Comparison of ENCODE assay signal across 11 cellular contexts in genomic region chrX:130118396-130118795, GRCh38. TPM values are rescaled to one million over a fixed set of nuclear protein-coding genes. Genes with fewer than 3 reads are reported as not detected.
DNase-seq lines count a peak whose midpoint lies in the region; ATAC-seq and TF ChIP-seq lines count a peak whose summit lies in the region.
"Had no signal": no experiment of that assay in that cellular context is flagged by ENCODE, and none has a peak within 500 bp of the region (broad histone marks: within the 10 kb centered on the region; RNA-seq: fewer than 3 reads in every experiment).

No MANE protein-coding gene starts in this region.

- peaks cover 2% of the 10 kb centered on the region for H3K36me3 Mint-ChIP-seq in activated CD8-positive, alpha-beta memory T cell treated with anti-CD3 and anti-CD28 coated beads, Interleukin-2, amount 10 ng/mL, durations not matched to agents 7 days and 5 days

- CTCF ChIA-PET in activated CD8-positive, alpha-beta memory T cell treated with anti-CD3 and anti-CD28 coated beads, Interleukin-2, amount 10 ng/mL, durations not matched to agents 7 days and 5 days (lab: Charles Lee) = interaction anchor here (1.1 to 6.9 kb wide), 2 partner anchors 23 to 34 kb away, joined by 3 to 147 read pairs; no protein-coding TSS in a partner anchor

- H3K27ac ChIP-seq in SJCRH30 = no peak overlapping the region
- H3K27ac ChIP-seq: HL-60 had no signal

- H3K27me3 ChIP-seq in SJCRH30 = no peaks in the 10 kb centered on the region

- peak overlapping the region; percentile 85 for H3K27ac Mint-ChIP-seq in activated CD8-positive, alpha-beta memory T cell treated with anti-CD3 and anti-CD28 coated beads, Interleukin-2, amount 10 ng/mL, durations not matched to agents 7 days and 5 days

- H3K4me1 Mint-ChIP-seq in activated CD8-positive, alpha-beta memory T cell treated with anti-CD3 and anti-CD28 coated beads, Interleukin-2, amount 10 ng/mL, durations not matched to agents 7 days and 5 days = peaks cover 49% of the 10 kb centered on the region

- peak; percentile 13 for ATAC-seq in activated CD8-positive, alpha-beta memory T cell treated with anti-CD3 and anti-CD28 coated beads, Interleukin-2, amount 10 ng/mL, durations not matched to agents 7 days and 5 days
- ATAC-seq in stimulated activated naive CD8-positive, alpha-beta T cell treated with anti-CD3 and anti-CD28 coated beads, Interleukin-15, Interleukin-2, amounts not matched to agents 100 U/mL and 50 U/mL, for 24 hours = peak; percentile 10
- no peak for ATAC-seq in HG03378 (IDR thresholded peaks at IDR 0.05; ENCODE audit: unreplicated experiment)
- no peak for ATAC-seq in HG03469 (IDR thresholded peaks at IDR 0.05; ENCODE audit: unreplicated experiment)

- no peaks in the 10 kb centered on the region for H3K27me3 Mint-ChIP-seq in activated CD8-positive, alpha-beta memory T cell treated with anti-CD3 and anti-CD28 coated beads, Interleukin-2, amount 10 ng/mL, durations not matched to agents 7 days and 5 days

- DNase-seq in activated CD8-positive, alpha-beta memory T cell treated with anti-CD3 and anti-CD28 coated beads, Interleukin-2, amount 10 ng/mL, durations not matched to agents 7 days and 5 days = peak; percentile 58
- no peak for DNase-seq in activated CD8-positive, alpha-beta memory T cell treated with anti-CD3 and anti-CD28 coated beads for 24 hours
- DNase-seq in SJCRH30 = no peak
- DNase-seq in fibroblast of mammary gland (ENCODE audit: low read depth) = peak; percentile 80
- DNase-seq in stimulated activated naive CD8-positive, alpha-beta T cell treated with anti-CD3 and anti-CD28 coated beads, Interleukin-15, Interleukin-2, amounts not matched to agents 100 U/mL and 50 U/mL, for 24 hours = no peak
- DNase-seq in NCI-H1092 treated with DMSO at 0.1 percent for 48 hours (lab: John Stamatoyannopoulos, UW) = no peak
- DNase-seq: AML-193, hippocampal formation had no signal

- H3K4me3 ChIP-seq in SJCRH30 (peak overlapping the region; percentile 53), fibroblast of mammary gland (ENCODE audit: control insufficient read depth, low read depth, low read length) (no peak overlapping the region)

- peak overlapping the region; percentile 36 for H3K4me3 Mint-ChIP-seq in activated CD8-positive, alpha-beta memory T cell treated with anti-CD3 and anti-CD28 coated beads, Interleukin-2, amount 10 ng/mL, durations not matched to agents 7 days and 5 days

- H3K36me3 ChIP-seq in SJCRH30 = no peaks in the 10 kb centered on the region

- H3K9me3 ChIP-seq in SJCRH30 (replicated peaks) = no peaks in the 10 kb centered on the region

- H3K4me1 ChIP-seq in SJCRH30 = peaks cover 8% of the 10 kb centered on the region; the same call in 1 of the 2 replicates

- no peaks in the 10 kb centered on the region for H3K9me3 Mint-ChIP-seq in activated CD8-positive, alpha-beta memory T cell treated with anti-CD3 and anti-CD28 coated beads, Interleukin-2, amount 10 ng/mL, durations not matched to agents 7 days and 5 days (ENCODE audit: low read depth)

- no peak for TF ChIP-seq CTCF in fibroblast of mammary gland (conservative IDR thresholded peaks at IDR 0.05; ENCODE audit: control insufficient read depth, insufficient read depth, low read depth, low read length)

RNA-seq across cellular contexts. Expression of gene ELF4, which starts 8.1 kb away (rescaled TPM):
- total RNA-seq in activated CD8-positive, alpha-beta memory T cell treated with anti-CD3 and anti-CD28 coated beads, Interleukin-2, amount 10 ng/mL, durations not matched to agents 7 days and 5 days = 10 to 100 TPM; 36.2 to 52.7 TPM
- total RNA-seq in SJCRH30 (2014; rRNA removed; shearing (Covaris generic)) = 5.3 and 5.5 TPM in 2 replicates

RNA-seq across cellular contexts. Expression of gene AIFM1, which starts 47.2 kb away (rescaled TPM):
- 10 to 100 TPM; 47.3 to 59.6 TPM for total RNA-seq in activated CD8-positive, alpha-beta memory T cell treated with anti-CD3 and anti-CD28 coated beads, Interleukin-2, amount 10 ng/mL, durations not matched to agents 7 days and 5 days
- 42.9 and 46.9 TPM in 2 replicates for total RNA-seq in SJCRH30 (2014; rRNA removed; shearing (Covaris generic))

RNA-seq across cellular contexts. Expression of gene RAB33A, which starts 53.4 kb away (rescaled TPM):
- 10 to 100 TPM; 38.8 to 41.1 TPM for total RNA-seq in activated CD8-positive, alpha-beta memory T cell treated with anti-CD3 and anti-CD28 coated beads, Interleukin-2, amount 10 ng/mL, durations not matched to agents 7 days and 5 days
- total RNA-seq in SJCRH30 (2014; rRNA removed; shearing (Covaris generic)) = 0.34 TPM in 1 of 2 replicates, not detected in the other

Comparison
In these comparisons a context has a peak if more than half of its experiments do, and no peak if none do; other contexts are left out.
1. DNase-seq: peak in activated CD8-positive, alpha-beta memory T cell treated with anti-CD3 and anti-CD28 coated beads, Interleukin-2, amount 10 ng/mL, durations not matched to agents 7 days and 5 days (single experiment) and fibroblast of mammary gland (single experiment); none in activated CD8-positive, alpha-beta memory T cell treated with anti-CD3 and anti-CD28 coated beads for 24 hours (single experiment), SJCRH30 (0 of 2), stimulated activated naive CD8-positive, alpha-beta T cell treated with anti-CD3 and anti-CD28 coated beads, Interleukin-15, Interleukin-2, amounts not matched to agents 100 U/mL and 50 U/mL, for 24 hours (single experiment) and NCI-H1092 treated with DMSO at 0.1 percent for 48 hours (single experiment).
2. ATAC-seq: peak in activated CD8-positive, alpha-beta memory T cell treated with anti-CD3 and anti-CD28 coated beads, Interleukin-2, amount 10 ng/mL, durations not matched to agents 7 days and 5 days (single experiment) and stimulated activated naive CD8-positive, alpha-beta T cell treated with anti-CD3 and anti-CD28 coated beads, Interleukin-15, Interleukin-2, amounts not matched to agents 100 U/mL and 50 U/mL, for 24 hours (single experiment); none in HG03378 (single experiment) and HG03469 (single experiment).
3. RNA of gene RAB33A, which starts 53.4 kb away (total RNA-seq): 38.8 to 41.1 TPM in activated CD8-positive, alpha-beta memory T cell treated with anti-CD3 and anti-CD28 coated beads, Interleukin-2, amount 10 ng/mL, durations not matched to agents 7 days and 5 days; 0.34 TPM in SJCRH30; every median in the first group is over 10 times any median in the second.